ENCODE assay signal across 35 cellular contexts in the genomic region with DNA sequence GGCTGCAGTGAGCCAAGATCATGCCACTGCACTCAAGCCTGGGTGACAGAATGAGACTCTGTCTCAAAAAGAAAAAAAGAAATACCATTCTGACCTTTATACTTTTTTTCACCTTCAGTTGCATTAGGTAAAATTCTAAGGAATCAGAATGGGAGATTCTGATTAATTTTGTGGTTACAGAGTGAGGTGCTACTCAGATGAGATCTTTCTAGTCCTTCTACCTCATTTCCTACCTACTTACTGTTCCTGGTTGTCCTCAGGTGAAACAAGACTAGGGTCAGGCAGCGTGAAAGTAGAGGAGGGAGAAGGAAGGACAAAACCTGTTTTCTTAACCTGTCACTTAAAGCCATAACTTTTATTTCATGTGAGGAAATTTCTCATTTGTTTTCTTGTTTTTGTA.
"Had no signal": no experiment of that assay in that cellular context is flagged by ENCODE, and none has a peak within 500 bp of the region (broad histone marks: within the 10 kb centered on the region; RNA-seq: fewer than 3 reads in every experiment).

No MANE protein-coding gene starts in this region.

- H3K9me3 ChIP-seq: MG63 had no signal

- H3K27ac ChIP-seq: KMS-11 had no signal

- H3K4me3 ChIP-seq: MG63 had no signal

- DNase-seq: Karpas-422, MG63, MM.1S, MV-4-11, NCI-H1048, NCI-H1092, NCI-H1092 treated with DMSO at 0.1 percent for 48 hours, NCI-H1105, NCI-H1105 treated with DMSO at 0.1 percent for 48 hours, NCI-H1417, NCI-H1417 treated with DMSO at 0.1 percent for 48 hours, NCI-H1436, NCI-H1436 treated with DMSO at 0.1 percent for 48 hours, NCI-H146, NCI-H1694, NCI-H1694 treated with DMSO at 0.1 percent for 48 hours, NCI-H187, NCI-H187 treated with DMSO at 0.1 percent for 48 hours, NCI-H1930, NCI-H2029, NCI-H2029 treated with DMSO at 0.1 percent for 48 hours, NCI-H2081, NCI-H2081 treated with DMSO at 0.1 percent for 48 hours, NCI-H2107, NCI-H2171, NCI-H2171 treated with DMSO at 0.1 percent for 48 hours, NCI-H2227 treated with DMSO at 0.1 percent for 48 hours, NCI-H226, NCI-H345, NCI-H446, NCI-H446 treated with DMSO at 0.1 percent for 48 hours, NCI-H510A, NCI-H510A treated with DMSO at 0.1 percent for 48 hours, NCI-H524 had no signal

- H3K9ac ChIP-seq: KMS-11 had no signal

- H3K27me3 ChIP-seq: MG63 had no signal

- H3K4me2 ChIP-seq: KMS-11 had no signal
